In the genomic region with DNA sequence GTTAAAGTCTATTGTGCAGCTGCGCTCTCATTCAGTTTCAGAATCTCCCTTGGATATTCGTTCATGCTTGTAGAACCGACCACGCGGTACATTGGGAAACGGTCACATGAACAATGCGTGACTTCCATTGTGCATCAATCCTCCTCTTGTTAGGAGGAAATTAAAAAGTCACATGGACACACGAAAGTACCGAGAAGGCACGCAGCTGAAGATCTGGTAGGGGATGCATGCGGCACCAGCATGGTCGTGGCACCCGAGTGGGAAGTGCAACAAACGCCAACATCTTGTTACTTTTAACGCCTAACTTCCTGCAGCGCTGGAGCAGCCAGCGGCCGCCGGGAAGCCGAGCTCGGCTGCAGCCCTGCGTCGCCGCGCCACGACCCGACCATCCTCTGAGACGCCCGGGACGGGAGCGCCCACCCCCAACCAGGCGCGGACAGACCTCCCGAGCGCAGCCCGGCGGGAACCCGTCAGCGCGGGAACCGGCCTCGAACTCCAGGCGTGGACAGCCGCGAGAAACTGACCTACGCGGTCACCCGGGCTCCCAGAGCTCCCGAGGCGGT, we compare ENCODE assay signal across 8 cellular contexts. TPM values are rescaled to one million over a fixed set of nuclear protein-coding genes. Genes with fewer than 3 reads are reported as not detected.
DNase-seq lines count a peak whose midpoint lies in the region; ATAC-seq and TF ChIP-seq lines count a peak whose summit lies in the region.

No MANE protein-coding gene starts in this region.

- peak overlapping the region; percentile 55 for H3K4me3 ChIP-seq in GM08714 (ENCODE audit: low read length)
- peak overlapping the region; percentile 66 for H3K4me3 ChIP-seq in OCI-LY7 (ENCODE audit: low read depth, low read length, poor library complexity, severe bottlenecking)
- peak overlapping the region; percentile 65 for H3K4me3 ChIP-seq in neural progenitor cell
- peak overlapping the region; percentile 91 for H3K4me3 ChIP-seq in upper lobe of right lung

- H3K79me2 ChIP-seq in OCI-LY7 (ENCODE audit: insufficient read depth, low read depth, low read length) (no peaks in the 10 kb centered on the region), neural progenitor cell (ENCODE audit: low read depth) (peaks cover 50% of the 10 kb centered on the region)

- peaks cover 23% of the 10 kb centered on the region for H3F3A ChIP-seq in neural progenitor cell (ENCODE audit: low read depth)

- peak overlapping the region; percentile 73; the same call in 1 of the 2 replicates for H2AFZ ChIP-seq in OCI-LY7 (ENCODE audit: low read length)
- peak overlapping the region; percentile 85 for H2AFZ ChIP-seq in neural progenitor cell (replicated peaks)

- H3K9ac ChIP-seq in neural progenitor cell = peak overlapping the region; percentile 30

- peak overlapping the region; percentile 64 for H3K27ac Mint-ChIP-seq in activated naive CD8-positive, alpha-beta T cell
- peak overlapping the region; percentile 79 for H3K27ac Mint-ChIP-seq in neural progenitor cell

- intact Hi-C loops in OCI-LY7 (cut with micrococcal nuclease; ENCODE audit: unreplicated experiment) (loop anchor here (10.0 kb wide), 1 partner anchor 222 kb away; no protein-coding TSS in a partner anchor), upper lobe of right lung (cut with DNase I) (no loop called here)

- TF ChIP-seq CTCF in OCI-LY7 (conservative IDR thresholded peaks at IDR 0.05; ENCODE audit: low read length) = no peak
- TF ChIP-seq CTCF in neural progenitor cell (IDR thresholded peaks at IDR 0.05) = no peak
- no peak for TF ChIP-seq CTCF in upper lobe of right lung (IDR thresholded peaks at IDR 0.05)

- CTCF ChIA-PET in OCI-LY7 (lab: Charles Lee; ENCODE audit: unreplicated experiment) = no interaction called here

- H3K4me2 ChIP-seq in OCI-LY7 (ENCODE audit: low read length) (peak overlapping the region; percentile 85), neural progenitor cell (peak overlapping the region; percentile 82)

- peaks cover 7% of the 10 kb centered on the region for H3K4me1 ChIP-seq in OCI-LY7 (ENCODE audit: insufficient read depth, low read length, poor library complexity, severe bottlenecking)
- peaks cover 29% of the 10 kb centered on the region for H3K4me1 ChIP-seq in neural progenitor cell
- peaks cover 22% of the 10 kb centered on the region for H3K4me1 ChIP-seq in upper lobe of right lung

- H3K9me3 Mint-ChIP-seq in activated naive CD8-positive, alpha-beta T cell (ENCODE audit: low read depth) = no peaks in the 10 kb centered on the region
- no peaks in the 10 kb centered on the region for H3K9me3 Mint-ChIP-seq in neural progenitor cell

- no peaks in the 10 kb centered on the region for H4K20me1 ChIP-seq in OCI-LY7 (ENCODE audit: insufficient read depth, low read length)
- no peaks in the 10 kb centered on the region for H4K20me1 ChIP-seq in neural progenitor cell (ENCODE audit: low read depth)

- H3K27me3 ChIP-seq in neural progenitor cell (no peaks in the 10 kb centered on the region), upper lobe of right lung (no peaks in the 10 kb centered on the region)

- H3K36me3 ChIP-seq in OCI-LY7 (ENCODE audit: insufficient read depth, low read length) (no peaks in the 10 kb centered on the region), neural progenitor cell (no peaks in the 10 kb centered on the region), upper lobe of right lung (no peaks in the 10 kb centered on the region)

- DNase-seq in KBM-7 (peak; percentile 76), OCI-LY7 (ENCODE audit: low spot score) (peak; percentile 4), globus pallidus (ENCODE audit: low spot score) (peak; percentile 92), neural progenitor cell (ENCODE audit: low spot score) (peak; percentile 82), upper lobe of right lung (no peak)
- no peak for DNase-seq in NK-92 treated with Interleukin-12 subunit alpha and Interleukin-12 subunit beta, amount 100 ng/mL, for 24 hours (lab: John Stamatoyannopoulos, UW)

- H3K27me3 Mint-ChIP-seq in activated naive CD8-positive, alpha-beta T cell = peaks cover 6% of the 10 kb centered on the region
- H3K27me3 Mint-ChIP-seq in neural progenitor cell (ENCODE audit: insufficient read depth, low read depth) = peaks cover 3% of the 10 kb centered on the region

- peak overlapping the region; percentile 90 for H3K4me3 Mint-ChIP-seq in activated naive CD8-positive, alpha-beta T cell
- peak overlapping the region; percentile 92 for H3K4me3 Mint-ChIP-seq in neural progenitor cell

- peaks cover 2% of the 10 kb centered on the region for H3K36me3 Mint-ChIP-seq in activated naive CD8-positive, alpha-beta T cell
- H3K36me3 Mint-ChIP-seq in neural progenitor cell = peaks cover 5% of the 10 kb centered on the region

- BruUV-seq in OCI-LY7 (replicated peaks; lab: Mats Ljungman, UMichigan) = no TSS peak

- POLR2A ChIA-PET in OCI-LY7 (lab: Charles Lee) = interaction anchor here (0.6 kb wide), 1 partner anchor 180 kb away, joined by 3 read pairs; no protein-coding TSS in a partner anchor

- peaks cover 21% of the 10 kb centered on the region for H3K4me1 Mint-ChIP-seq in activated naive CD8-positive, alpha-beta T cell (ENCODE audit: low read depth)
- H3K4me1 Mint-ChIP-seq in neural progenitor cell = peaks cover 53% of the 10 kb centered on the region

- in situ Hi-C loops in KBM-7 (cut with MboI; ENCODE audit: low pct_unique_long_range_greater_than_20kb, low sequenced_read_pairs) = no loop called here

- ATAC-seq in upper lobe of right lung = peak; percentile 61

- no peaks in the 10 kb centered on the region for H3K9me2 ChIP-seq in OCI-LY7 (ENCODE audit: insufficient read depth, low read length)

- H3K27ac ChIP-seq in OCI-LY7 (ENCODE audit: low read depth, low read length, poor library complexity, severe bottlenecking) (no peak overlapping the region), neural progenitor cell (peak overlapping the region; percentile 75), upper lobe of right lung (peak overlapping the region; percentile 94)

- H3K9me3 ChIP-seq in OCI-LY7 (ENCODE audit: low read length) (no peaks in the 10 kb centered on the region), neural progenitor cell (ENCODE audit: low read depth) (no peaks in the 10 kb centered on the region), upper lobe of right lung (no peaks in the 10 kb centered on the region)

RNA-seq across cellular contexts. Expression of gene OSBPL1A, which starts 0.4 kb away (rescaled TPM):
- total RNA-seq in OCI-LY7 (2014; rRNA removed; shearing (Covaris generic)) = 0.06 and 1.4 TPM in 2 replicates
- total RNA-seq in OCI-LY7 (2022) (0.59 and 0.65 TPM in 2 replicates), neural progenitor cell (ENCODE audit: low replicate concordance) (54.2 and 75.0 TPM in 2 replicates), upper lobe of right lung (42.0 TPM)

RNA-seq across cellular contexts. Expression of gene IMPACT, which starts 29.3 kb away (rescaled TPM):
- not detected in 2 replicates for total RNA-seq in OCI-LY7 (2014; rRNA removed; shearing (Covaris generic))
- total RNA-seq in OCI-LY7 (2022) (not detected in 2 replicates), neural progenitor cell (ENCODE audit: low replicate concordance) (41.6 and 66.5 TPM in 2 replicates), upper lobe of right lung (31.2 TPM)

Comparison
In these comparisons a context has a peak if more than half of its experiments do, and no peak if none do; other contexts are left out.
1. DNase-seq: peak in KBM-7 (single experiment), OCI-LY7 (single experiment), globus pallidus (single experiment) and neural progenitor cell (single experiment); none in upper lobe of right lung (single experiment) and NK-92 treated with Interleukin-12 subunit alpha and Interleukin-12 subunit beta, amount 100 ng/mL, for 24 hours (single experiment).
2. RNA of gene OSBPL1A, which starts 0.4 kb away (total RNA-seq): 54.2 to 75.0 TPM in neural progenitor cell and 42.0 TPM in upper lobe of right lung (single experiment); 0.06 to 1.4 TPM in OCI-LY7; every median in the first group is over 10 times any median in the second.
3. RNA of gene IMPACT, which starts 29.3 kb away (total RNA-seq): 41.6 to 66.5 TPM in neural progenitor cell and 31.2 TPM in upper lobe of right lung (single experiment); not detected in OCI-LY7; every median in the first group is over 10 times any median in the second.
4. Peak in every context shown above with its lines, with median percentiles within 50 percentile points of each other: H3K4me3 ChIP-seq.